Comparison of ENCODE assay signal across 17 cellular contexts in the genomic region with DNA sequence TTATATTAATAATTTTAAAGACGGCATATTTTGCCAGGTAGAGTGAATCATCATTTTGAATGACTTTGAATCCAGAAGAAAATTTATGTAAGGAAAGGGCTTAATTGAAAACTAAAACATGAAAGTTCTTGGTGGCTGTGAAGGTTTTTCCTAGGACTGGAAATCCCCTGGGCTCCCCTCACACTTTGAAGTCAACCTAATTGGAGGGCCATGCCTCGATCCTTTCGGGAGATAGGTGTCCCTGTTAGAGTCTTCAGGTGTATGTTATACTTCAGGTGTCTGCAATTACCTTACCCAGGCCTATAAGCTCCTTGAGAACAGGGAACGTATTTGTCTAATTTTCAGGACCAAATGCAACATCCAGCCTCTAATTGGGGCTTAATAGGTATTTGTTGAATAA.
A peak's percentile ranks its signal among the peaks of the same experiment; 100 is the strongest.
DNase-seq lines count a peak whose midpoint lies in the region; ATAC-seq lines count a peak whose summit lies in the region.
"Had no signal": no experiment of that assay in that cellular context is flagged by ENCODE, and none has a peak within 500 bp of the region (broad histone marks: within the 10 kb centered on the region; RNA-seq: fewer than 3 reads in every experiment).

No MANE protein-coding gene starts in this region.

- H3K9me3 ChIP-seq in T-helper 17 cell (ENCODE audit: control insufficient read depth, low read length, poor library complexity, severe bottlenecking) = no peaks in the 10 kb centered on the region
- H3K9me3 ChIP-seq: HAP-1 had no signal

- no peak for ATAC-seq in stimulated activated naive CD8-positive, alpha-beta T cell treated with anti-CD3 and anti-CD28 coated beads, Interleukin-15, Interleukin-2, amounts not matched to agents 100 U/mL and 50 U/mL, for 24 hours
- ATAC-seq in T-helper 17 cell (no peak), HG03159 (IDR thresholded peaks at IDR 0.05; ENCODE audit: unreplicated experiment) (no peak), HG02981 (IDR thresholded peaks at IDR 0.05; ENCODE audit: unreplicated experiment) (no peak)

- no peak overlapping the region for H3K4me3 Mint-ChIP-seq in stimulated activated naive CD8-positive, alpha-beta T cell treated with anti-CD3 and anti-CD28 coated beads, Interleukin-15, Interleukin-2, amounts not matched to agents 100 ng/mL and 50 ng/mL, for 24 hours
- no peak overlapping the region for H3K4me3 Mint-ChIP-seq in T-helper 17 cell
- H3K4me3 Mint-ChIP-seq: neural crest cell had no signal

- H3K27me3 Mint-ChIP-seq in stimulated activated naive CD8-positive, alpha-beta T cell treated with anti-CD3 and anti-CD28 coated beads, Interleukin-15, Interleukin-2, amounts not matched to agents 100 ng/mL and 50 ng/mL, for 24 hours = no peaks in the 10 kb centered on the region
- no peaks in the 10 kb centered on the region for H3K27me3 Mint-ChIP-seq in T-helper 17 cell

- no peak for DNase-seq in stimulated activated naive CD8-positive, alpha-beta T cell treated with anti-CD3 and anti-CD28 coated beads, Interleukin-15, Interleukin-2, amounts not matched to agents 100 U/mL and 50 U/mL, for 24 hours
- DNase-seq in T-helper 17 cell = no peak
- DNase-seq in epithelial cell of prostate (ENCODE audit: low read depth, low spot score) = no peak
- DNase-seq in occipital lobe (lab: John Stamatoyannopoulos, UW) = no peak
- no peak for DNase-seq in stimulated activated CD8-positive, alpha-beta memory T cell treated with anti-CD3 and anti-CD28 coated beads, Interleukin-4, amount 100 ng/mL, for 48 hours
- DNase-seq: activated CD4-positive, CD25-positive, alpha-beta regulatory T cell treated with anti-CD3 and anti-CD28 coated beads, Interleukin-2, amount 50 U/mL, for 72 hours; dermis blood vessel endothelial cell; glutamatergic neuron; NCI-H146; NCI-H226; SHP77 treated with DMSO at 0.1 percent for 48 hours had no signal

- no peaks in the 10 kb centered on the region for H3K36me3 Mint-ChIP-seq in stimulated activated naive CD8-positive, alpha-beta T cell treated with anti-CD3 and anti-CD28 coated beads, Interleukin-15, Interleukin-2, amounts not matched to agents 100 ng/mL and 50 ng/mL, for 24 hours (ENCODE audit: low read depth)
- H3K36me3 Mint-ChIP-seq in T-helper 17 cell (ENCODE audit: low read depth) = no peaks in the 10 kb centered on the region

- peaks cover 92% of the 10 kb centered on the region for H3K4me1 Mint-ChIP-seq in stimulated activated naive CD8-positive, alpha-beta T cell treated with anti-CD3 and anti-CD28 coated beads, Interleukin-15, Interleukin-2, amounts not matched to agents 100 ng/mL and 50 ng/mL, for 24 hours (ENCODE audit: low read depth)
- peaks cover 60% of the 10 kb centered on the region for H3K4me1 Mint-ChIP-seq in T-helper 17 cell

- H3K27ac ChIP-seq in epithelial cell of prostate = peak overlapping the region; percentile 75

- H3K9me3 Mint-ChIP-seq in stimulated activated naive CD8-positive, alpha-beta T cell treated with anti-CD3 and anti-CD28 coated beads, Interleukin-15, Interleukin-2, amounts not matched to agents 100 ng/mL and 50 ng/mL, for 24 hours = no peaks in the 10 kb centered on the region
- H3K9me3 Mint-ChIP-seq: activated T-cell treated with anti-CD3 and anti-CD28 coated beads, Interleukin-2, amount 50 U/mL, for 72 hours; neural crest cell had no signal

- H3K27ac Mint-ChIP-seq in stimulated activated naive CD8-positive, alpha-beta T cell treated with anti-CD3 and anti-CD28 coated beads, Interleukin-15, Interleukin-2, amounts not matched to agents 100 ng/mL and 50 ng/mL, for 24 hours = peak overlapping the region; percentile 94
- peak overlapping the region; percentile 99 for H3K27ac Mint-ChIP-seq in T-helper 17 cell
